Comparison of ENCODE assay signal across 8 cellular contexts in genomic region chr13:25301347-25302113, GRCh38. TPM values are rescaled to one million over a fixed set of nuclear protein-coding genes. Genes with fewer than 3 reads are reported as not detected.
DNase-seq lines count a peak whose midpoint lies in the region; ATAC-seq and TF ChIP-seq lines count a peak whose summit lies in the region.

NUP58 (plus strand) TSS chr13:25301625; CDS start chr13:25301774, 149 bp downstream.

- no TSS peak for BruUV-seq in OCI-LY7 (replicated peaks; lab: Mats Ljungman, UMichigan)

- no peaks in the 10 kb centered on the region for H3K27me3 Mint-ChIP-seq in endothelial cell (ENCODE audit: unreplicated experiment)
- H3K27me3 Mint-ChIP-seq in mesothelial cell of epicardium (ENCODE audit: low read depth): peaks cover 24% of the 10 kb centered on the region

- peak within 1 kb of the TSS; percentile 76 for H3K27ac ChIP-seq in OCI-LY7 (ENCODE audit: low read depth, low read length, poor library complexity, severe bottlenecking)

- POLR2A ChIA-PET in OCI-LY7 (lab: Charles Lee): interaction anchor here (0.6 to 2.0 kb wide), 5 partner anchors 10 to 370 kb away, joined by 3 to 6 read pairs (median 3); no protein-coding TSS in a partner anchor

- peak within 1 kb of the TSS; percentile 95 for H3K4me3 ChIP-seq in OCI-LY7 (ENCODE audit: low read depth, low read length, poor library complexity, severe bottlenecking)

- CTCF ChIA-PET in OCI-LY7 (lab: Charles Lee; ENCODE audit: unreplicated experiment): no interaction called here

- H3K36me3 ChIP-seq in OCI-LY7 (ENCODE audit: insufficient read depth, low read length): peaks cover 41% of the 10 kb centered on the region

- peak within 1 kb of the TSS; percentile 72 for H3K27ac Mint-ChIP-seq in endothelial cell (ENCODE audit: unreplicated experiment)
- peak within 1 kb of the TSS; percentile 94 for H3K27ac Mint-ChIP-seq in mesothelial cell of epicardium

- H3K4me3 Mint-ChIP-seq in endothelial cell (ENCODE audit: unreplicated experiment) (peak within 1 kb of the TSS; percentile 94), mesothelial cell of epicardium (peak within 1 kb of the TSS; percentile 91)

- H3K4me2 ChIP-seq in OCI-LY7 (ENCODE audit: low read length): peak within 1 kb of the TSS; percentile 87

- no peaks in the 10 kb centered on the region for H3K9me2 ChIP-seq in OCI-LY7 (ENCODE audit: insufficient read depth, low read length)

- peak; percentile 97 for ATAC-seq in GM21526 (IDR thresholded peaks at IDR 0.05; ENCODE audit: low FRiP score, unreplicated experiment)

- TF ChIP-seq CTCF in OCI-LY7 (conservative IDR thresholded peaks at IDR 0.05; ENCODE audit: low read length) (no peak), endothelial cell (IDR thresholded peaks at IDR 0.05; ENCODE audit: unreplicated experiment) (no peak), mesothelial cell of epicardium (IDR thresholded peaks at IDR 0.05; ENCODE audit: unreplicated experiment) (no peak)

- intact Hi-C loops in OCI-LY7 (cut with micrococcal nuclease; ENCODE audit: unreplicated experiment): loop anchor here (1.0 kb wide), 1 partner anchor 14 kb away; the partner anchor contains the start of gene MTMR6

- H3K9me3 Mint-ChIP-seq in endothelial cell (ENCODE audit: unreplicated experiment) (no peaks in the 10 kb centered on the region), mesothelial cell of epicardium (peaks cover 4% of the 10 kb centered on the region)

- H2AFZ ChIP-seq in OCI-LY7 (ENCODE audit: low read length): peak within 1 kb of the TSS; percentile 92

- peaks cover 9% of the 10 kb centered on the region for H3K4me1 Mint-ChIP-seq in endothelial cell (ENCODE audit: unreplicated experiment)
- peaks cover 24% of the 10 kb centered on the region for H3K4me1 Mint-ChIP-seq in mesothelial cell of epicardium

- H3K36me3 Mint-ChIP-seq in endothelial cell (ENCODE audit: low read depth, unreplicated experiment) (peaks cover 5% of the 10 kb centered on the region), mesothelial cell of epicardium (peaks cover 9% of the 10 kb centered on the region)

- peaks cover 18% of the 10 kb centered on the region for H4K20me1 ChIP-seq in OCI-LY7 (ENCODE audit: insufficient read depth, low read length)

- peaks cover 27% of the 10 kb centered on the region for H3K4me1 ChIP-seq in OCI-LY7 (ENCODE audit: insufficient read depth, low read length, poor library complexity, severe bottlenecking)

- H3K9me3 ChIP-seq in OCI-LY7 (ENCODE audit: low read length): 0 out of 2 replicates have a peak, but pooled peaks cover 7% of the 10 kb centered on the region

- DNase-seq in D341Med (ENCODE audit: low spot score) (peak; percentile 93), HuH-7.5 (ENCODE audit: low spot score) (peak; percentile 68), OCI-LY7 (ENCODE audit: low spot score) (peak; percentile 95), activated T-cell treated with anti-CD3 and anti-CD28 coated beads for 1 hour (ENCODE audit: low read depth) (peak; percentile 88), endothelial cell (ENCODE audit: low spot score) (peak; percentile 89), mesothelial cell of epicardium (ENCODE audit: low spot score in 2 of 2, unreplicated experiment in 2 of 2) (peak; percentile 73 to 86)
- peak; percentile 88 to 91 for DNase-seq in stimulated activated CD8-positive, alpha-beta memory T cell treated with anti-CD3 and anti-CD28 coated beads, Interleukin-15, amount 100 ng/mL, for 48 hours (ENCODE audit: low read depth in 2 of 2)

- H3K79me2 ChIP-seq in OCI-LY7 (ENCODE audit: insufficient read depth, low read depth, low read length): peaks cover 51% of the 10 kb centered on the region

RNA-seq across cellular contexts. Expression of gene NUP58, which starts in this region (rescaled TPM):
- total RNA-seq in OCI-LY7 (2014; rRNA removed; shearing (Covaris generic)): 58.4 and 82.7 TPM in 2 replicates
- 114 and 127 TPM in 2 replicates for total RNA-seq in OCI-LY7 (2022)
- 49.9 TPM for total RNA-seq in endothelial cell (ENCODE audit: unreplicated experiment)
- 59.0 to 63.7 TPM (median 60.3 TPM) in 3 replicates for total RNA-seq in mesothelial cell of epicardium

Comparison
In these comparisons a context has a peak if more than half of its experiments do, and no peak if none do; other contexts are left out.
1. Peak in every context shown above with its lines: DNase-seq, ATAC-seq, H3K4me3 ChIP-seq and H3K27ac ChIP-seq.